Comparison of ENCODE assay signal across 21 cellular contexts in genomic region chr13:30363725-30364124, GRCh38. TPM values are rescaled to one million over a fixed set of nuclear protein-coding genes. Genes with fewer than 3 reads are reported as not detected.
DNase-seq lines count a peak whose midpoint lies in the region; ATAC-seq, FAIRE-seq and TF ChIP-seq lines count a peak whose summit lies in the region.
"Had no signal": no experiment of that assay in that cellular context is flagged by ENCODE, and none has a peak within 500 bp of the region (broad histone marks: within the 10 kb centered on the region; RNA-seq: fewer than 3 reads in every experiment).

No MANE protein-coding gene starts in this region.

- H3K4me1 Mint-ChIP-seq in GM23338 = peaks cover 33% of the 10 kb centered on the region

- peak overlapping the region; percentile 14 to 81 for H2BK12ac ChIP-seq in mesenchymal stem cell (ENCODE audit: low read length in 2 of 2)

- H3K4me3 Mint-ChIP-seq in GM23338 = no peak overlapping the region
- H3K4me3 Mint-ChIP-seq: activated CD4-positive, alpha-beta T cell treated with anti-CD3 and anti-CD28 coated beads, Interleukin-2, amount 10 ng/mL, durations not matched to agents 24 days and 14 days; activated naive CD8-positive, alpha-beta T cell treated with anti-CD3 and anti-CD28 coated beads, Interleukin-2, amount 50 U/mL, for 24 hours; B cell; stimulated activated memory B cell treated with anti-CD40 and anti-IgM and Interleukin-4, amounts not matched to agents 10 μg/mL and 1 μg/mL and 100 μg/mL, for 72 hours had no signal

- no peak overlapping the region for H3K14ac ChIP-seq in mesenchymal stem cell (ENCODE audit: low read length in 2 of 2)

- H3K27me3 ChIP-seq in GM23338 (ENCODE audit: insufficient read depth) = no peaks in the 10 kb centered on the region
- no peaks in the 10 kb centered on the region for H3K27me3 ChIP-seq in mesenchymal stem cell (ENCODE audit: control insufficient read depth in 1 of 2, insufficient read depth in 1 of 2, low read length in 2 of 2)
- no peaks in the 10 kb centered on the region for H3K27me3 ChIP-seq in subcutaneous abdominal adipose tissue (ENCODE audit: control insufficient read depth in 5 of 5, insufficient read depth in 4 of 5, low read length in 5 of 5)
- H3K27me3 ChIP-seq in foreskin keratinocyte = no peaks in the 10 kb centered on the region
- H3K27me3 ChIP-seq: breast epithelium, left lung, right lobe of liver had no signal

- peak overlapping the region; percentile 84 for H2BK120ac ChIP-seq in mesenchymal stem cell (ENCODE audit: low read depth, low read length)

- no peak for FAIRE-seq in D721Med (lab: Jason Lieb, UNC)

- H3K27me3 Mint-ChIP-seq in GM23338 (ENCODE audit: insufficient read depth, low read depth, poor library complexity) = peaks cover 4% of the 10 kb centered on the region
- H3K27me3 Mint-ChIP-seq: activated CD4-positive, alpha-beta T cell treated with anti-CD3 and anti-CD28 coated beads, Interleukin-2, amount 10 ng/mL, durations not matched to agents 24 days and 14 days; activated naive CD8-positive, alpha-beta T cell treated with anti-CD3 and anti-CD28 coated beads, Interleukin-2, amount 50 U/mL, for 24 hours; B cell; stimulated activated memory B cell treated with anti-CD40 and anti-IgM and Interleukin-4, amounts not matched to agents 10 μg/mL and 1 μg/mL and 100 μg/mL, for 72 hours had no signal

- H3K36me3 ChIP-seq in GM23338 (ENCODE audit: insufficient read depth) (no peaks in the 10 kb centered on the region), SK-N-MC (ENCODE audit: insufficient read depth, low read length) (no peaks in the 10 kb centered on the region), mesenchymal stem cell (ENCODE audit: control insufficient read depth in 1 of 2, insufficient read depth in 2 of 2, low read depth in 1 of 2, low read length in 2 of 2) (no peaks in the 10 kb centered on the region), subcutaneous abdominal adipose tissue (ENCODE audit: control insufficient read depth in 5 of 5, insufficient read depth in 5 of 5, low read length in 5 of 5) (no peaks in the 10 kb centered on the region)
- H3K36me3 ChIP-seq: breast epithelium, left lung, right lobe of liver had no signal

- peak overlapping the region; percentile 71 to 81 for H3K4ac ChIP-seq in mesenchymal stem cell (ENCODE audit: low read depth in 1 of 2, low read length in 2 of 2)

- peaks cover 7% of the 10 kb centered on the region for H3K9me2 ChIP-seq in GM23338 (ENCODE audit: insufficient read depth)

- H3K79me2 ChIP-seq in GM23338 (replicated peaks; ENCODE audit: insufficient read depth) = no peaks in the 10 kb centered on the region

- peak overlapping the region; percentile 43 for H4K91ac ChIP-seq in mesenchymal stem cell (ENCODE audit: low read length)

- H3K79me1 ChIP-seq in mesenchymal stem cell (replicated peaks; ENCODE audit: low read length, poor library complexity, severe bottlenecking) = no peaks in the 10 kb centered on the region

- H2AFZ ChIP-seq in GM23338 = peak overlapping the region; percentile 52; the same call in 1 of the 2 replicates
- H2AFZ ChIP-seq in mesenchymal stem cell (ENCODE audit: low read depth, low read length) = peak overlapping the region; percentile 2

- H3K27ac ChIP-seq in GM23338 (ENCODE audit: low read depth) (no peak overlapping the region), SK-N-MC (peak overlapping the region; percentile 69; the same call in 1 of the 2 replicates), mesenchymal stem cell (ENCODE audit: low read length, poor library complexity, severe bottlenecking) (no peak overlapping the region), subcutaneous abdominal adipose tissue (ENCODE audit: low read depth, low read length) (peak overlapping the region; percentile 71), foreskin keratinocyte (no peak overlapping the region)
- H3K27ac ChIP-seq: breast epithelium, HL-60, left lung had no signal

- H3K9me3 Mint-ChIP-seq in GM23338 = no peaks in the 10 kb centered on the region; the same call in 2 of the 3 replicates
- H3K9me3 Mint-ChIP-seq: activated CD4-positive, alpha-beta T cell treated with anti-CD3 and anti-CD28 coated beads, Interleukin-2, amount 10 ng/mL, durations not matched to agents 24 days and 14 days; activated naive CD8-positive, alpha-beta T cell treated with anti-CD3 and anti-CD28 coated beads, Interleukin-2, amount 50 U/mL, for 24 hours; stimulated activated memory B cell treated with anti-CD40 and anti-IgM and Interleukin-4, amounts not matched to agents 10 μg/mL and 1 μg/mL and 100 μg/mL, for 72 hours had no signal

- peak overlapping the region; percentile 37 to 82 for H3K18ac ChIP-seq in mesenchymal stem cell (ENCODE audit: low read depth in 1 of 2, low read length in 2 of 2)

- H3K4me1 ChIP-seq in GM23338 (ENCODE audit: insufficient read depth) (peaks cover 24% of the 10 kb centered on the region), mesenchymal stem cell (ENCODE audit: control insufficient read depth, insufficient read depth, low read depth, low read length) (peaks cover 6% of the 10 kb centered on the region), subcutaneous abdominal adipose tissue (ENCODE audit: control insufficient read depth in 5 of 5, insufficient read depth in 5 of 5, low read length in 5 of 5) (peaks cover 0 to 48% (median 39%) of the 10 kb centered on the region in 5 donors), foreskin keratinocyte (no peaks in the 10 kb centered on the region)
- H3K4me1 ChIP-seq: breast epithelium had no signal

- H3K9ac ChIP-seq in SK-N-MC (ENCODE audit: insufficient read length) (no peak overlapping the region), mesenchymal stem cell (ENCODE audit: low read length) (peak overlapping the region; percentile 79), subcutaneous abdominal adipose tissue (ENCODE audit: low read length in 5 of 5) (no peak overlapping the region)

- H3K27ac Mint-ChIP-seq in GM23338 = peak overlapping the region; percentile 79; the same call in 1 of the 2 replicates
- H3K27ac Mint-ChIP-seq: activated CD4-positive, alpha-beta T cell treated with anti-CD3 and anti-CD28 coated beads, Interleukin-2, amount 10 ng/mL, durations not matched to agents 24 days and 14 days; activated naive CD8-positive, alpha-beta T cell treated with anti-CD3 and anti-CD28 coated beads, Interleukin-2, amount 50 U/mL, for 24 hours; B cell; stimulated activated memory B cell treated with anti-CD40 and anti-IgM and Interleukin-4, amounts not matched to agents 10 μg/mL and 1 μg/mL and 100 μg/mL, for 72 hours had no signal

- H3K36me3 Mint-ChIP-seq in GM23338 (ENCODE audit: low read depth) = no peaks in the 10 kb centered on the region

- H3F3A ChIP-seq in GM23338 (replicated peaks; ENCODE audit: low read depth) = no peaks in the 10 kb centered on the region

- no peak overlapping the region for H2BK15ac ChIP-seq in mesenchymal stem cell (ENCODE audit: low read depth, poor library complexity, severe bottlenecking)

- no peak for ATAC-seq in GM23338
- no peak for ATAC-seq in foreskin keratinocyte
- ATAC-seq in GM18498 (IDR thresholded peaks at IDR 0.05; ENCODE audit: unreplicated experiment) = no peak
- ATAC-seq: activated naive CD8-positive, alpha-beta T cell treated with anti-CD3 and anti-CD28 coated beads, Interleukin-2, amount 50 U/mL, for 24 hours; HCT116; left lung; stimulated activated memory B cell treated with anti-CD40 and anti-IgM and Interleukin-4, amounts not matched to agents 10 μg/mL and 1 μg/mL and 100 μg/mL, for 72 hours had no signal

- no peak overlapping the region for H2BK5ac ChIP-seq in mesenchymal stem cell (ENCODE audit: low read depth, low read length, poor library complexity, severe bottlenecking)

- no peak overlapping the region for H3K4me3 ChIP-seq in GM23338
- no peak overlapping the region for H3K4me3 ChIP-seq in SK-N-MC
- no peak overlapping the region for H3K4me3 ChIP-seq in mesenchymal stem cell (ENCODE audit: insufficient read depth in 1 of 2, low read depth in 1 of 2, low read length in 2 of 2)
- H3K4me3 ChIP-seq in subcutaneous abdominal adipose tissue (ENCODE audit: low read depth in 1 of 5, low read length in 5 of 5) = no peak overlapping the region
- H3K4me3 ChIP-seq: breast epithelium, left lung, right lobe of liver had no signal

- H4K8ac ChIP-seq in mesenchymal stem cell (ENCODE audit: low read length) = peak overlapping the region; percentile 85

- H3K9me3 ChIP-seq in SK-N-MC (ENCODE audit: low read depth, low read length) (no peaks in the 10 kb centered on the region), mesenchymal stem cell (ENCODE audit: control insufficient read depth, low read length) (no peaks in the 10 kb centered on the region), subcutaneous abdominal adipose tissue (ENCODE audit: control insufficient read depth in 5 of 5, low read length in 5 of 5) (no peaks in the 10 kb centered on the region)
- H3K9me3 ChIP-seq: breast epithelium, left lung, right lobe of liver had no signal

- H4K20me1 ChIP-seq in GM23338 (replicated peaks; ENCODE audit: insufficient read depth) = no peaks in the 10 kb centered on the region

- DNase-seq in GM23338 (ENCODE audit: low spot score) (no peak), SK-N-MC (ENCODE audit: low read depth, low spot score) (no peak), mesenchymal stem cell (no peak), foreskin keratinocyte (no peak), D721Med (ENCODE audit: insufficient read length, low spot score) (no peak)
- DNase-seq: activated CD4-positive, alpha-beta T cell treated with anti-CD3 and anti-CD28 coated beads, Interleukin-2, amount 10 ng/mL, durations not matched to agents 24 days and 14 days; activated naive CD8-positive, alpha-beta T cell treated with anti-CD3 and anti-CD28 coated beads, Interleukin-2, amount 50 U/mL, for 24 hours; GF-D8; left lung; NCI-H2029; NCI-H446; NK-92 treated with Interleukin-12 subunit alpha and Interleukin-12 subunit beta, amount 100 ng/mL, for 24 hours; right lobe of liver had no signal

- H3K4me2 ChIP-seq in GM23338 (no peak overlapping the region; the same call in 1 of the 2 replicates), mesenchymal stem cell (ENCODE audit: low read length, poor library complexity, severe bottlenecking) (no peak overlapping the region)

- H3K23ac ChIP-seq in mesenchymal stem cell (ENCODE audit: low read length in 2 of 2) = no peak overlapping the region

- H2AK5ac ChIP-seq in mesenchymal stem cell (ENCODE audit: low read length, severe bottlenecking) = peak overlapping the region; percentile 33

- WGBS in mesenchymal stem cell = 86% methylated on average over 4 of the region's 5 CpGs

- no peak for TF ChIP-seq CTCF in GM23338 (conservative IDR thresholded peaks at IDR 0.05; ENCODE audit: low read depth in 2 of 2)
- TF ChIP-seq CTCF in foreskin keratinocyte (conservative IDR thresholded peaks at IDR 0.05) = no peak
- no peak for TF ChIP-seq CTCF in D721Med (IDR thresholded peaks at IDR 0.05; ENCODE audit: insufficient read depth, missing control alignments)

RNA-seq across cellular contexts. Expression of gene KATNAL1, which starts 56.4 kb away (rescaled TPM):
- 11.5 and 14.3 TPM in 2 replicates for total RNA-seq in GM23338 (2014; rRNA removed; shearing (Covaris generic))
- 6.0 and 6.1 TPM in 2 replicates for polyA plus RNA-seq in GM23338 (2016; fragmentation: Nextera tagmentation; extraction: Ambion mirVana)
- 9.6 TPM for polyA plus RNA-seq in mesenchymal stem cell (2013, experiment 1 of 2)
- polyA plus RNA-seq in mesenchymal stem cell (2013, experiment 2 of 2) = 11.5 TPM
- total RNA-seq in foreskin keratinocyte = 16.2 and 17.7 TPM in 2 replicates
- 3.7 and 4.1 TPM in 2 replicates for polyA plus RNA-seq in foreskin keratinocyte

RNA-seq across cellular contexts. Expression of gene UBE2L5, which starts 58.6 kb away (rescaled TPM):
- total RNA-seq in GM23338 (2014; rRNA removed; shearing (Covaris generic)) = not detected in 2 replicates
- 0.21 TPM in 1 of 2 replicates, not detected in the other for polyA plus RNA-seq in GM23338 (2016; fragmentation: Nextera tagmentation; extraction: Ambion mirVana)
- 0.14 TPM for polyA plus RNA-seq in mesenchymal stem cell (2013, experiment 1 of 2)
- polyA plus RNA-seq in mesenchymal stem cell (2013, experiment 2 of 2) = 0.08 TPM
- not detected in 2 replicates for total RNA-seq in foreskin keratinocyte
- polyA plus RNA-seq in foreskin keratinocyte = not detected in 2 replicates
- total RNA-seq: activated CD4-positive, alpha-beta T cell treated with anti-CD3 and anti-CD28 coated beads, Interleukin-2, amount 10 ng/mL, durations not matched to agents 24 days and 14 days; left lung; right lobe of liver; RPMI7951 had no signal

Comparison
In these comparisons a context has a peak if more than half of its experiments do, and no peak if none do; other contexts are left out.
1. H3K27ac ChIP-seq: peak in SK-N-MC (single experiment) and subcutaneous abdominal adipose tissue (single experiment); none in GM23338 (single experiment), mesenchymal stem cell (single experiment) and foreskin keratinocyte (single experiment).